ENCODE assay signal across 29 cellular contexts in genomic region chr10:131648386-131649020, GRCh38.
"Had no signal": no experiment of that assay in that cellular context is flagged by ENCODE, and none has a peak within 500 bp of the region (broad histone marks: within the 10 kb centered on the region; RNA-seq: fewer than 3 reads in every experiment).

No MANE protein-coding gene starts in this region.

- H3K27ac Mint-ChIP-seq: activated CD4-positive, alpha-beta memory T cell treated with anti-CD3 and anti-CD28 coated beads, Interleukin-2, amount 10 ng/mL, durations not matched to agents 7 days and 5 days; activated CD4-positive, alpha-beta T cell treated with anti-CD3 and anti-CD28 coated beads, Interleukin-2, amount 10 ng/mL, durations not matched to agents 7 days and 5 days; activated naive CD4-positive, alpha-beta T cell treated with anti-CD3 and anti-CD28 coated beads for 36 hours; activated naive CD4-positive, alpha-beta T cell treated with anti-CD3 and anti-CD28 coated beads, Interleukin-2, amount 50 U/mL, for 72 hours; activated naive CD8-positive, alpha-beta T cell treated with anti-CD3 and anti-CD28 coated beads, Interleukin-2, amount 10 ng/mL, durations not matched to agents 7 days and 5 days; activated T-helper 1 cell treated with anti-CD3 and anti-CD28 coated beads, Interleukin-12 subunit alpha, Interleukin-12 subunit beta, Interleukin-2, Interleukin-4 antibody, amounts not matched to agents 30 ng/mL and 10 ng/mL and 1 ng/mL, durations not matched to agents 14 hours and 24 hours and 36 hours; activated T-helper 2 cell treated with anti-CD3 and anti-CD28 coated beads, Interferon-gamma antibody, Interleukin-2, Interleukin-4, amounts not matched to agents 10 μg/mL and 5 μg/mL and 100 μg/mL, durations not matched to agents 14 hours and 24 hours and 36 hours; dendritic cell treated with granulocyte-macrophage colony-stimulating factor and Interleukin-4, amounts not matched to agents 40 ng/mL and 50 ng/mL, for 4 days; endodermal cell had no signal

- ATAC-seq: activated naive CD4-positive, alpha-beta T cell treated with anti-CD3 and anti-CD28 coated beads, Interleukin-2, amount 50 U/mL, for 72 hours; esophagus mucosa; foreskin keratinocyte; gastroesophageal sphincter; WTC11 had no signal

- H3K27ac ChIP-seq: ascending aorta, breast epithelium, cardiac muscle cell, colonic mucosa, dorsolateral prefrontal cortex, foreskin keratinocyte, gastroesophageal sphincter had no signal

- DNase-seq: activated CD4-positive, alpha-beta memory T cell treated with anti-CD3 and anti-CD28 coated beads, Interleukin-2, amount 10 ng/mL, durations not matched to agents 7 days and 5 days; activated CD4-positive, alpha-beta T cell treated with anti-CD3 and anti-CD28 coated beads for 1 hour; activated CD4-positive, alpha-beta T cell treated with anti-CD3 and anti-CD28 coated beads for 4 hours; activated CD4-positive, alpha-beta T cell treated with anti-CD3 and anti-CD28 coated beads, Interleukin-2, amount 10 ng/mL, durations not matched to agents 7 days and 5 days; activated CD4-positive, alpha-beta T cell treated with anti-CD3 and anti-CD28 coated beads, Interleukin-2, amount 50 U/mL, for 4 hours; activated effector memory CD4-positive, alpha-beta T cell treated with anti-CD3 and anti-CD28 coated beads, Interleukin-2, amount 50 U/mL, for 16 hours; activated naive CD4-positive, alpha-beta T cell treated with anti-CD3 and anti-CD28 coated beads for 36 hours; activated naive CD8-positive, alpha-beta T cell treated with anti-CD3 and anti-CD28 coated beads, Interleukin-2, amount 10 ng/mL, durations not matched to agents 7 days and 5 days; activated T-cell treated with anti-CD3 and anti-CD28 coated beads, Interleukin-2, amount 50 U/mL, for 1 hour; activated T-cell treated with anti-CD3 and anti-CD28 coated beads, Interleukin-2, amount 50 U/mL, for 48 hours; central memory CD4-positive, alpha-beta T cell; cerebellar nuclear complex; colonic mucosa; dorsolateral prefrontal cortex; effector memory CD4-positive, alpha-beta T cell; foreskin keratinocyte; T-helper 2 cell had no signal

- H3K4me3 ChIP-seq: ascending aorta, breast epithelium, cardiac muscle cell, colonic mucosa, dorsolateral prefrontal cortex, gastroesophageal sphincter had no signal

- H3K4me1 Mint-ChIP-seq: activated CD4-positive, alpha-beta memory T cell treated with anti-CD3 and anti-CD28 coated beads, Interleukin-2, amount 10 ng/mL, durations not matched to agents 7 days and 5 days; activated CD4-positive, alpha-beta T cell treated with anti-CD3 and anti-CD28 coated beads, Interleukin-2, amount 10 ng/mL, durations not matched to agents 7 days and 5 days; activated naive CD8-positive, alpha-beta T cell treated with anti-CD3 and anti-CD28 coated beads, Interleukin-2, amount 10 ng/mL, durations not matched to agents 7 days and 5 days had no signal

- H3K9me3 Mint-ChIP-seq: activated CD4-positive, alpha-beta memory T cell treated with anti-CD3 and anti-CD28 coated beads, Interleukin-2, amount 10 ng/mL, durations not matched to agents 7 days and 5 days; activated CD4-positive, alpha-beta T cell treated with anti-CD3 and anti-CD28 coated beads, Interleukin-2, amount 10 ng/mL, durations not matched to agents 7 days and 5 days; activated naive CD4-positive, alpha-beta T cell treated with anti-CD3 and anti-CD28 coated beads for 36 hours; activated naive CD4-positive, alpha-beta T cell treated with anti-CD3 and anti-CD28 coated beads, Interleukin-2, amount 50 U/mL, for 72 hours; activated naive CD8-positive, alpha-beta T cell treated with anti-CD3 and anti-CD28 coated beads, Interleukin-2, amount 10 ng/mL, durations not matched to agents 7 days and 5 days; activated T-helper 2 cell treated with anti-CD3 and anti-CD28 coated beads, Interferon-gamma antibody, Interleukin-2, Interleukin-4, amounts not matched to agents 10 μg/mL and 5 μg/mL and 100 μg/mL, durations not matched to agents 14 hours and 24 hours and 36 hours; dendritic cell treated with granulocyte-macrophage colony-stimulating factor and Interleukin-4, amounts not matched to agents 40 ng/mL and 50 ng/mL, for 4 days; endodermal cell had no signal

- H3K36me3 Mint-ChIP-seq: activated naive CD4-positive, alpha-beta T cell treated with anti-CD3 and anti-CD28 coated beads, Interleukin-2, amount 50 U/mL, for 72 hours; activated naive CD8-positive, alpha-beta T cell treated with anti-CD3 and anti-CD28 coated beads, Interleukin-2, amount 10 ng/mL, durations not matched to agents 7 days and 5 days; WTC11 had no signal

- H3K4me3 Mint-ChIP-seq: activated CD4-positive, alpha-beta memory T cell treated with anti-CD3 and anti-CD28 coated beads, Interleukin-2, amount 10 ng/mL, durations not matched to agents 7 days and 5 days; activated CD4-positive, alpha-beta T cell treated with anti-CD3 and anti-CD28 coated beads, Interleukin-2, amount 10 ng/mL, durations not matched to agents 7 days and 5 days; activated naive CD4-positive, alpha-beta T cell treated with anti-CD3 and anti-CD28 coated beads for 36 hours; activated naive CD8-positive, alpha-beta T cell treated with anti-CD3 and anti-CD28 coated beads, Interleukin-2, amount 10 ng/mL, durations not matched to agents 7 days and 5 days; activated T-helper 1 cell treated with anti-CD3 and anti-CD28 coated beads, Interleukin-12 subunit alpha, Interleukin-12 subunit beta, Interleukin-2, Interleukin-4 antibody, amounts not matched to agents 30 ng/mL and 10 ng/mL and 1 ng/mL, durations not matched to agents 14 hours and 24 hours and 36 hours; dendritic cell treated with granulocyte-macrophage colony-stimulating factor and Interleukin-4, amounts not matched to agents 40 ng/mL and 50 ng/mL, for 4 days; endodermal cell; WTC11 had no signal

- H3K27me3 Mint-ChIP-seq: brain had no signal
